Comparison of ENCODE assay signal across 8 cellular contexts in the genomic region with DNA sequence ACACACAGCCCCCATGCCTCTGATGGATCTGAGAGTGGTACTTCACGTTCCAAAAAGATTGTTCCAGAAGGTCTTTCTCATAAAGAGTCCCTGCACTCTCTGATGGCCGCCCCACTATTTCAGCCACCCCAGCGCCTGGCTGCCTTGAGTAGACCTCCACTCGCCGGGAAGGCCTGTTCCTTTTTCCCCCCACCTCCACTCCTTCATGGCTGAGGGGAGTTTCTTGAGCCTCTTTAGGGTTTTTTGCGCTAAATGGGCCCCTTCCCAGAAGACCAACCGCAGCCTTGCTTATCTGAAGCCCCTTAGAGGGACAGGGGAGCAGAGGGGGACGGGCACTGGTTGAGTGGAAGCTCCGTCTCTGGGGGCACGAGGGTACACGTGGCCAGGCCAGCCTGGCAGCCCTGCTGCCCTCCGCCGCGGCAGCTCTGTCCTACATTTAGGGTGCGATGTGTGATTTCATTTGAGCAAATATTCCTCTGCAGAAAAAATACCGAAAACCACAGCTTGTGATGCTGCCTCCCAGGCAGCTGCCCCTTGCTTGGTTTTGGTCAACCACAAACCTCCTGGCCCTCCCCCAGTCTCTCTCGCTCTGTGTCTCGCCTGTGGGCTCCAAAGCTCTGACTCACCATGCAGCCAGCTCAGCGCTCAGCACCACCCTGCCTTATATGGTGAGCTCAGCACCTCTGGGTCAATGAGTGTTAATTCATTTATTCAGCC.
DNase-seq lines count a peak whose midpoint lies in the region; ATAC-seq and TF ChIP-seq lines count a peak whose summit lies in the region.

No MANE protein-coding gene starts in this region.

- TF ChIP-seq CTCF in GM12865 (IDR thresholded peaks at IDR 0.05; ENCODE audit: insufficient read depth, low read depth, low read length, missing control alignments), result no peak

- H3K27ac Mint-ChIP-seq in activated CD4-positive, alpha-beta T cell treated with anti-CD3 and anti-CD28 coated beads, Interleukin-2, amount 10 ng/mL, durations not matched to agents 7 days and 5 days, result peak overlapping the region; percentile 34
- H3K27ac Mint-ChIP-seq in memory B cell, result peak overlapping the region; percentile 51

- ATAC-seq in HG02588 (IDR thresholded peaks at IDR 0.05; ENCODE audit: unreplicated experiment) (peak; percentile 100), memory B cell (ENCODE audit: low read depth) (peak; percentile 34)

- H3K36me3 Mint-ChIP-seq in activated CD4-positive, alpha-beta T cell treated with anti-CD3 and anti-CD28 coated beads, Interleukin-2, amount 10 ng/mL, durations not matched to agents 7 days and 5 days (ENCODE audit: low read depth), result no peaks in the 10 kb centered on the region
- H3K36me3 Mint-ChIP-seq in memory B cell, result no peaks in the 10 kb centered on the region

- H3K4me3 ChIP-seq in GM12865 (ENCODE audit: low read depth, low read length), result no peak overlapping the region; the same call in 1 of the 2 replicates

- peaks cover 23% of the 10 kb centered on the region for H3K4me1 Mint-ChIP-seq in activated CD4-positive, alpha-beta T cell treated with anti-CD3 and anti-CD28 coated beads, Interleukin-2, amount 10 ng/mL, durations not matched to agents 7 days and 5 days
- peaks cover 5% of the 10 kb centered on the region for H3K4me1 Mint-ChIP-seq in memory B cell

- H3K9me3 Mint-ChIP-seq in activated CD4-positive, alpha-beta T cell treated with anti-CD3 and anti-CD28 coated beads, Interleukin-2, amount 10 ng/mL, durations not matched to agents 7 days and 5 days, result no peaks in the 10 kb centered on the region
- no peaks in the 10 kb centered on the region for H3K9me3 Mint-ChIP-seq in memory B cell

- peaks cover 53% of the 10 kb centered on the region for H3K27me3 Mint-ChIP-seq in activated CD4-positive, alpha-beta T cell treated with anti-CD3 and anti-CD28 coated beads, Interleukin-2, amount 10 ng/mL, durations not matched to agents 7 days and 5 days
- H3K27me3 Mint-ChIP-seq in memory B cell, result peaks cover 11% of the 10 kb centered on the region

- POLR2A ChIA-PET in activated CD4-positive, alpha-beta T cell treated with anti-CD3 and anti-CD28 coated beads, Interleukin-2, amount 10 ng/mL, durations not matched to agents 7 days and 5 days (lab: Charles Lee), result no interaction called here

- DNase-seq in GM12865 (ENCODE audit: low read depth) (peak; percentile 93), NAMALWA (ENCODE audit: low spot score) (peak; percentile 7), dermis microvascular lymphatic vessel endothelial cell (ENCODE audit: low read depth in 2 of 2) (peak; percentile 50 to 88), memory B cell (ENCODE audit: low spot score in 2 of 2) (no peak), mesenteric fat pad (ENCODE audit: low spot score) (no peak)
- peak; percentile 81 for DNase-seq in activated CD4-positive, alpha-beta T cell treated with anti-CD3 and anti-CD28 coated beads, Interleukin-2, amount 10 ng/mL, durations not matched to agents 7 days and 5 days
- peak; percentile 60 to 78 for DNase-seq in stimulated activated CD8-positive, alpha-beta memory T cell treated with anti-CD3 and anti-CD28 coated beads, Interleukin-4, amount 100 ng/mL, for 4 hours (ENCODE audit: low read depth in 2 of 2, low spot score in 1 of 2)

- CTCF ChIA-PET in activated CD4-positive, alpha-beta T cell treated with anti-CD3 and anti-CD28 coated beads, Interleukin-2, amount 10 ng/mL, durations not matched to agents 7 days and 5 days (lab: Charles Lee), result interaction anchor here (0.7 to 1.3 kb wide), 4 partner anchors 14 to 301 kb away, joined by 3 to 6 read pairs (median 3); no protein-coding TSS in a partner anchor

- H3K4me3 Mint-ChIP-seq in activated CD4-positive, alpha-beta T cell treated with anti-CD3 and anti-CD28 coated beads, Interleukin-2, amount 10 ng/mL, durations not matched to agents 7 days and 5 days, result no peak overlapping the region
- no peak overlapping the region for H3K4me3 Mint-ChIP-seq in memory B cell

Comparison
In these comparisons a context has a peak if more than half of its experiments do, and no peak if none do; other contexts are left out.
1. DNase-seq: peak in GM12865 (single experiment), NAMALWA (single experiment), activated CD4-positive, alpha-beta T cell treated with anti-CD3 and anti-CD28 coated beads, Interleukin-2, amount 10 ng/mL, durations not matched to agents 7 days and 5 days (single experiment), dermis microvascular lymphatic vessel endothelial cell (2 of 2) and stimulated activated CD8-positive, alpha-beta memory T cell treated with anti-CD3 and anti-CD28 coated beads, Interleukin-4, amount 100 ng/mL, for 4 hours (2 of 2); none in memory B cell (0 of 2) and mesenteric fat pad (single experiment).